1 cellular context compared by ENCODE assay signal in the genomic region with DNA sequence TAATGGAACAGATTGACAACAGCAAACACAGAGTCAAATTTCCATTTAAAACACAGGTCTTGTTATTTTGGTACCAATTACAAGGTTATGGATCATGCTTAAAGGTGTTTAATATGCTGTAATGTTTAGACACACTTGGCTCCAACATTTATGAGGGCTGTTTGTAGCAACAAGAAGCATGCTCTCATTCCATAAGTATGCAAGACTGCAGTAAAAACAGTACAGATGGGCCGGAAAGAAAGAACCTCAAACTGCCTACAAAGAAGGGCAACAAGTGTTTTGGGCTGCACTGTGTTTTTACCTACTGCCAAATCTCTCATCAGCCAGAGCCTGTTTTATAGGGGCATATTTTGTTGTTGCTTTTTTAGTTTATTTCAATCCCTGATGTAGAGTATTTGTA.
TF ChIP-seq lines count a peak whose summit lies in the region.

No MANE protein-coding gene starts in this region.

TF ChIP-seq in IMR-90, 13 proteins besides CTCF, POLR2A, EP300 and RAD21:
- TF ChIP-seq RCOR1 (IDR thresholded peaks at IDR 0.05; ENCODE audit: insufficient replicate concordance, low read length) = no peak
- TF ChIP-seq MAFK (IDR thresholded peaks at IDR 0.05; ENCODE audit: low read depth, low read length) = no peak
- TF ChIP-seq CHD1 (IDR thresholded peaks at IDR 0.05; ENCODE audit: low read depth, low read length) = no peak
- no peak for TF ChIP-seq NFE2L2 (IDR thresholded peaks at IDR 0.05; ENCODE audit: low read depth, low read length)
- TF ChIP-seq FOS (IDR thresholded peaks at IDR 0.05; ENCODE audit: low read depth, low read length) = no peak
- TF ChIP-seq, protein P1, sequence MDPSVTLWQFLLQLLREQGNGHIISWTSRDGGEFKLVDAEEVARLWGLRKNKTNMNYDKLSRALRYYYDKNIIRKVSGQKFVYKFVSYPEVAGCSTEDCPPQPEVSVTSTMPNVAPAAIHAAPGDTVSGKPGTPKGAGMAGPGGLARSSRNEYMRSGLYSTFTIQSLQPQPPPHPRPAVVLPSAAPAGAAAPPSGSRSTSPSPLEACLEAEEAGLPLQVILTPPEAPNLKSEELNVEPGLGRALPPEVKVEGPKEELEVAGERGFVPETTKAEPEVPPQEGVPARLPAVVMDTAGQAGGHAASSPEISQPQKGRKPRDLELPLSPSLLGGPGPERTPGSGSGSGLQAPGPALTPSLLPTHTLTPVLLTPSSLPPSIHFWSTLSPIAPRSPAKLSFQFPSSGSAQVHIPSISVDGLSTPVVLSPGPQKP (IDR thresholded peaks at IDR 0.05; ENCODE audit: borderline replicate concordance, low read depth, low read length) = no peak
- TF ChIP-seq, protein P2, sequence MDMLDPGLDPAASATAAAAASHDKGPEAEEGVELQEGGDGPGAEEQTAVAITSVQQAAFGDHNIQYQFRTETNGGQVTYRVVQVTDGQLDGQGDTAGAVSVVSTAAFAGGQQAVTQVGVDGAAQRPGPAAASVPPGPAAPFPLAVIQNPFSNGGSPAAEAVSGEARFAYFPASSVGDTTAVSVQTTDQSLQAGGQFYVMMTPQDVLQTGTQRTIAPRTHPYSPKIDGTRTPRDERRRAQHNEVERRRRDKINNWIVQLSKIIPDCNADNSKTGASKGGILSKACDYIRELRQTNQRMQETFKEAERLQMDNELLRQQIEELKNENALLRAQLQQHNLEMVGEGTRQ (IDR thresholded peaks at IDR 0.05; ENCODE audit: low read depth, low read length) = no peak
- TF ChIP-seq CEBPB (IDR thresholded peaks at IDR 0.05; ENCODE audit: low read depth, low read length) = no peak
- no peak for TF ChIP-seq MXI1 (IDR thresholded peaks at IDR 0.05; ENCODE audit: borderline replicate concordance, low read depth, low read length)
- no peak for TF ChIP-seq MAZ (IDR thresholded peaks at IDR 0.05; ENCODE audit: borderline replicate concordance, low read depth, low read length)
- no peak for TF ChIP-seq SMC3 (IDR thresholded peaks at IDR 0.05; ENCODE audit: low read depth, low read length)
- no peak for TF ChIP-seq BHLHE40 (IDR thresholded peaks at IDR 0.05; ENCODE audit: low read depth, low read length)
- TF ChIP-seq RFX5 (IDR thresholded peaks at IDR 0.05; ENCODE audit: low read depth, low read length) = no peak
